In genomic region chr12:12481636-12482035, GRCh38 we compare ENCODE assay signal across 20 cellular contexts.
DNase-seq lines count a peak whose midpoint lies in the region; ATAC-seq, FAIRE-seq and TF ChIP-seq lines count a peak whose summit lies in the region.
"Had no signal": no experiment of that assay in that cellular context is flagged by ENCODE, and none has a peak within 500 bp of the region (broad histone marks: within the 10 kb centered on the region; RNA-seq: fewer than 3 reads in every experiment).

No MANE protein-coding gene starts in this region.

- H3K27ac Mint-ChIP-seq in natural killer cell treated with Interleukin-12 subunit alpha and Interleukin-12 subunit beta and Interleukin-15 and Interleukin-18, amount 100 ng/mL, for 72 hours: peak overlapping the region; percentile 88 to 90
- H3K27ac Mint-ChIP-seq: GM23338 had no signal

- no peak for TF ChIP-seq EP300 in GM12878 (IDR thresholded peaks at IDR 0.05; ENCODE audit: borderline replicate concordance in 1 of 2, control insufficient read depth in 1 of 2, low read depth in 2 of 2, low read length in 2 of 2)

- H3K4me3 ChIP-seq in Peyer's patch: no peak overlapping the region
- no peak overlapping the region for H3K4me3 ChIP-seq in GM12878
- H3K4me3 ChIP-seq: GM23338, heart left ventricle, right atrium auricular region, thoracic aorta had no signal

- TF ChIP-seq CTCF in Peyer's patch (IDR thresholded peaks at IDR 0.05) (no peak), GM12878 (IDR thresholded peaks at IDR 0.05 in 2 of 3, conservative IDR thresholded peaks at IDR 0.05 in 1 of 3; ENCODE audit: control insufficient read depth in 2 of 3, extremely low read depth in 1 of 3, insufficient read depth in 1 of 3, low read depth in 3 of 3, low read length in 3 of 3) (no peak)

- RAD21 ChIA-PET in GM12878 (lab: Charles Lee; ENCODE audit: unreplicated experiment): interaction anchor here (0.5 to 4.5 kb wide), 6 partner anchors 23 to 216 kb away, joined by 3 to 42 read pairs (median 3); no protein-coding TSS in a partner anchor

- SMC1A ChIA-PET in GM12878 (lab: Charles Lee; ENCODE audit: uncharacterized antibody, unreplicated experiment): interaction anchor here (0.9 to 2.9 kb wide), 15 partner anchors 10 to 172 kb away, joined by 3 to 12 read pairs (median 4); partner anchors contain the start of gene DUSP16

- H3K27ac ChIP-seq in Peyer's patch: peak overlapping the region; percentile 21 to 72 (median 60)
- 0 out of 2 replicates have a peak overlapping the region, but pooled peaks have one; percentile 25 for H3K27ac ChIP-seq in GM12878 (ENCODE audit: control insufficient read depth, insufficient read depth)
- H3K27ac ChIP-seq: C4-2B, right atrium auricular region had no signal

- FAIRE-seq in GM12878 (lab: Jason Lieb, UNC): no peak
- FAIRE-seq: keratinocyte had no signal

- no peak overlapping the region for H3K4me2 ChIP-seq in GM12878 (ENCODE audit: control insufficient read depth, insufficient read depth)
- H3K4me2 ChIP-seq: GM23338 had no signal

- no peaks in the 10 kb centered on the region for H4K20me1 ChIP-seq in GM12878 (ENCODE audit: control insufficient read depth, insufficient read depth)

- H3K27me3 ChIP-seq in Peyer's patch (no peaks in the 10 kb centered on the region), GM12878 (replicated peaks in 1 of 2; ENCODE audit: control insufficient read depth in 2 of 2, insufficient read depth in 2 of 2, low read length in 1 of 2) (no peaks in the 10 kb centered on the region)
- H3K27me3 ChIP-seq: heart left ventricle, right atrium auricular region had no signal

- TF ChIP-seq RAD21 in GM12878 (IDR thresholded peaks at IDR 0.05; ENCODE audit: insufficient read depth, low read depth, low read length): no peak

- H3K9me3 ChIP-seq in Peyer's patch: no peaks in the 10 kb centered on the region
- no peaks in the 10 kb centered on the region for H3K9me3 ChIP-seq in GM12878 (replicated peaks; ENCODE audit: control insufficient read depth, insufficient read depth, low read length)
- H3K9me3 ChIP-seq: heart left ventricle, right atrium auricular region, thoracic aorta had no signal

- peak overlapping the region; percentile 5 for H3K4me3 Mint-ChIP-seq in natural killer cell treated with Interleukin-12 subunit alpha and Interleukin-12 subunit beta and Interleukin-15 and Interleukin-18, amount 100 ng/mL, for 72 hours
- H3K4me3 Mint-ChIP-seq: GM23338 had no signal

- H3K36me3 ChIP-seq in Peyer's patch: peaks cover 0 to 72% (median 0%) of the 10 kb centered on the region in 3 donors
- peaks cover 20 to 36% of the 10 kb centered on the region in 2 experiments for H3K36me3 ChIP-seq in GM12878 (ENCODE audit: control insufficient read depth in 2 of 2, insufficient read depth in 2 of 2, low read length in 1 of 2)

- DNase-seq in activated CD4-positive, CD25-positive, alpha-beta regulatory T cell (lab: John Stamatoyannopoulos, UW): no peak
- DNase-seq in Peyer's patch: no peak
- no peak for DNase-seq in GM12878 (ENCODE audit: low read depth, low spot score)
- no peak for DNase-seq in natural killer cell treated with Interleukin-12 subunit alpha and Interleukin-12 subunit beta and Interleukin-15 and Interleukin-18, amount 100 ng/mL, for 72 hours (ENCODE audit: low spot score)
- DNase-seq in SW480 (ENCODE audit: low spot score): no peak
- DNase-seq in middle frontal gyrus (ENCODE audit: extremely low spot score, low spot score): no peak
- DNase-seq: heart left ventricle; mesenchymal stem cell; NCI-H1436; NCI-H446; SHP77 treated with DMSO at 0.1 percent for 48 hours; stimulated activated CD4-positive, alpha-beta T cell treated with anti-CD3 and anti-CD28 coated beads, Interleukin-1b, Interleukin-23, amount 100 ng/mL, for 48 hours had no signal

- no peak overlapping the region for H3K9ac ChIP-seq in GM12878 (ENCODE audit: control insufficient read depth, insufficient read depth, low read length)

- no peaks in the 10 kb centered on the region for H3K9me3 Mint-ChIP-seq in natural killer cell treated with Interleukin-12 subunit alpha and Interleukin-12 subunit beta and Interleukin-15 and Interleukin-18, amount 100 ng/mL, for 72 hours
- H3K9me3 Mint-ChIP-seq: GM23338 had no signal

- POLR2A ChIA-PET in GM12878 (lab: Charles Lee): interaction anchor here (0.7 to 2.4 kb wide), 7 partner anchors 16 to 235 kb away, joined by 3 to 15 read pairs (median 3); no protein-coding TSS in a partner anchor

- in situ Hi-C loops in GM12878 (cut with MboI): no loop called here

- no peaks in the 10 kb centered on the region for H3K27me3 Mint-ChIP-seq in natural killer cell treated with Interleukin-12 subunit alpha and Interleukin-12 subunit beta and Interleukin-15 and Interleukin-18, amount 100 ng/mL, for 72 hours

- peaks cover 5% of the 10 kb centered on the region for H3K36me3 Mint-ChIP-seq in natural killer cell treated with Interleukin-12 subunit alpha and Interleukin-12 subunit beta and Interleukin-15 and Interleukin-18, amount 100 ng/mL, for 72 hours

- H3K4me1 ChIP-seq in Peyer's patch (peaks cover 0 to 7% (median 0%) of the 10 kb centered on the region in 4 donors), GM12878 (ENCODE audit: control insufficient read depth, insufficient read depth, low read length) (peaks cover 17% of the 10 kb centered on the region)
- H3K4me1 ChIP-seq: right atrium auricular region had no signal

- peaks cover 14 to 25% of the 10 kb centered on the region in 2 donors for H3K4me1 Mint-ChIP-seq in natural killer cell treated with Interleukin-12 subunit alpha and Interleukin-12 subunit beta and Interleukin-15 and Interleukin-18, amount 100 ng/mL, for 72 hours (ENCODE audit: low read depth in 2 of 2)

- CTCF ChIA-PET in GM12878 (lab: Yijun Ruan, JAX): interaction anchor here (0.9 to 2.2 kb wide), 6 partner anchors 13 to 127 kb away, joined by 3 to 10 read pairs (median 4); no protein-coding TSS in a partner anchor

- BruUV-seq in GM12878 (replicated peaks; lab: Mats Ljungman, UMichigan): no TSS peak

- peak; percentile 37 to 39 for ATAC-seq in activated CD4-positive, CD25-positive, alpha-beta regulatory T cell treated with anti-CD3 and anti-CD28 coated beads, Interleukin-2, amount 50 U/mL, for 24 hours
- ATAC-seq in GM12878: no peak
- peak in 1 of 2 donors; percentile 67 for ATAC-seq in natural killer cell treated with Interleukin-12 subunit alpha and Interleukin-12 subunit beta and Interleukin-15 and Interleukin-18, amount 100 ng/mL, for 72 hours
- no peak for ATAC-seq in HG03159 (IDR thresholded peaks at IDR 0.05; ENCODE audit: unreplicated experiment)
- ATAC-seq: esophagus mucosa, GM23338 had no signal

- intact Hi-C loops in GM12878 (cut with micrococcal nuclease; ENCODE audit: unreplicated experiment): no loop called here

- H2AFZ ChIP-seq in GM12878 (ENCODE audit: control insufficient read depth, low read depth, low read length): no peak overlapping the region
- H2AFZ ChIP-seq: GM23338 had no signal

- WGBS in GM12878 (ENCODE audit: insufficient coverage, insufficient replicate concordance, low lambda C conversion rate, missing lambda C conversion rate): 76% methylated on average over 2 of the region's 2 CpGs

- H3K79me2 ChIP-seq in GM12878 (ENCODE audit: control insufficient read depth, insufficient read depth, low read length): peaks cover 2% of the 10 kb centered on the region

- TF ChIP-seq POLR2A in Peyer's patch (IDR thresholded peaks at IDR 0.05) (no peak), GM12878 (IDR thresholded peaks at IDR 0.05; ENCODE audit: low read depth, low read length) (no peak)

TF ChIP-seq in GM12878, 131 proteins besides CTCF, POLR2A, EP300 and RAD21:
- TF ChIP-seq GATAD2B (conservative IDR thresholded peaks at IDR 0.05; ENCODE audit: low read depth) (no peak), ESRRA (IDR thresholded peaks at IDR 0.05; ENCODE audit: low read length) (no peak), IKZF1 (conservative IDR thresholded peaks at IDR 0.05) (no peak), RBBP5 (conservative IDR thresholded peaks at IDR 0.05) (no peak), KAT2A (conservative IDR thresholded peaks at IDR 0.05; ENCODE audit: control insufficient read depth, low read depth, low read length) (no peak), NRF1 (conservative IDR thresholded peaks at IDR 0.05; ENCODE audit: low read depth, low read length) (no peak)
- TF ChIP-seq, protein P1, sequence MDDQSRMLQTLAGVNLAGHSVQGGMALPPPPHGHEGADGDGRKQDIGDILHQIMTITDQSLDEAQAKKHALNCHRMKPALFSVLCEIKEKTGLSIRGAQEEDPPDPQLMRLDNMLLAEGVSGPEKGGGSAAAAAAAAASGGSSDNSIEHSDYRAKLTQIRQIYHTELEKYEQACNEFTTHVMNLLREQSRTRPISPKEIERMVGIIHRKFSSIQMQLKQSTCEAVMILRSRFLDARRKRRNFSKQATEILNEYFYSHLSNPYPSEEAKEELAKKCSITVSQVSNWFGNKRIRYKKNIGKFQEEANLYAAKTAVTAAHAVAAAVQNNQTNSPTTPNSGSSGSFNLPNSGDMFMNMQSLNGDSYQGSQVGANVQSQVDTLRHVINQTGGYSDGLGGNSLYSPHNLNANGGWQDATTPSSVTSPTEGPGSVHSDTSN (IDR thresholded peaks at IDR 0.05; ENCODE audit: insufficient replicate concordance, low read depth, low read length): no peak

Comparison
In these comparisons a context has a peak if more than half of its experiments do, and no peak if none do; other contexts are left out.
1. ATAC-seq: peak in activated CD4-positive, CD25-positive, alpha-beta regulatory T cell treated with anti-CD3 and anti-CD28 coated beads, Interleukin-2, amount 50 U/mL, for 24 hours (2 of 2); none in GM12878 (single experiment) and HG03159 (single experiment).